Comparison of ENCODE assay signal across 12 cellular contexts in genomic region chr10:77555591-77556212, GRCh38.
DNase-seq lines count a peak whose midpoint lies in the region; ATAC-seq and TF ChIP-seq lines count a peak whose summit lies in the region.
"Had no signal": no experiment of that assay in that cellular context is flagged by ENCODE, and none has a peak within 500 bp of the region (broad histone marks: within the 10 kb centered on the region; RNA-seq: fewer than 3 reads in every experiment).

No MANE protein-coding gene starts in this region.

- TF ChIP-seq POLR2A in adrenal gland (IDR thresholded peaks at IDR 0.05): no peak
- TF ChIP-seq POLR2A in gastroesophageal sphincter (IDR thresholded peaks at IDR 0.05): no peak
- TF ChIP-seq POLR2A in prostate gland (IDR thresholded peaks at IDR 0.05): no peak

- peaks cover 38 to 86% (median 59%) of the 10 kb centered on the region in 10 experiments for H3K4me1 ChIP-seq in BLaER1 treated with 17β-estradiol and CSF1 and Interleukin-3, amounts not matched to agents 10 nM and 100 nM
- peaks cover 0 to 4% of the 10 kb centered on the region in 2 donors for H3K4me1 ChIP-seq in adrenal gland (replicated peaks in 1 of 2)
- H3K4me1 ChIP-seq in gastroesophageal sphincter: peaks cover 7 to 79% (median 16%) of the 10 kb centered on the region in 3 donors
- H3K4me1 ChIP-seq in prostate gland (replicated peaks): peaks cover 4% of the 10 kb centered on the region
- H3K4me1 ChIP-seq: body of pancreas, testis had no signal

- H3K9me3 ChIP-seq in BLaER1 treated with 17β-estradiol and CSF1 and Interleukin-3, amounts not matched to agents 10 nM and 100 nM (replicated peaks in 1 of 11): no peaks in the 10 kb centered on the region
- H3K9me3 ChIP-seq in adrenal gland (replicated peaks in 1 of 3): no peaks in the 10 kb centered on the region
- H3K9me3 ChIP-seq in gastroesophageal sphincter: no peaks in the 10 kb centered on the region
- no peaks in the 10 kb centered on the region for H3K9me3 ChIP-seq in prostate gland
- H3K9me3 ChIP-seq: body of pancreas, testis had no signal

- H3K9me3 Mint-ChIP-seq in natural killer cell treated with Interleukin-12 subunit alpha and Interleukin-12 subunit beta and Interleukin-15 and Interleukin-18, amount 100 ng/mL, for 72 hours: no peaks in the 10 kb centered on the region

- no peak for TF ChIP-seq CTCF in adrenal gland (IDR thresholded peaks at IDR 0.05)
- TF ChIP-seq CTCF in gastroesophageal sphincter (IDR thresholded peaks at IDR 0.05): no peak
- TF ChIP-seq CTCF in prostate gland (IDR thresholded peaks at IDR 0.05): no peak

- peak overlapping the region in 6 of 11 experiments; percentile 27 to 85 (median 64); a peak in 12 of 22 replicates for H3K9ac ChIP-seq in BLaER1 treated with 17β-estradiol and CSF1 and Interleukin-3, amounts not matched to agents 10 nM and 100 nM

- no peak overlapping the region for H3K4me3 ChIP-seq in BLaER1 treated with 17β-estradiol and CSF1 and Interleukin-3, amounts not matched to agents 10 nM and 100 nM
- H3K4me3 ChIP-seq in adrenal gland: no peak overlapping the region
- no peak overlapping the region for H3K4me3 ChIP-seq in gastroesophageal sphincter
- no peak overlapping the region for H3K4me3 ChIP-seq in prostate gland
- H3K4me3 ChIP-seq: body of pancreas, testis had no signal

- intact Hi-C loops in adrenal gland (cut with DNase I): no loop called here
- intact Hi-C loops in prostate gland (cut with DNase I): no loop called here

- DNase-seq in adrenal gland (peak in 1 of 7 donors; percentile 29), prostate gland (ENCODE audit: low spot score) (no peak), DMS 273 (lab: John Stamatoyannopoulos, UW; ENCODE audit: unreplicated experiment) (no peak)
- DNase-seq in natural killer cell treated with Interleukin-12 subunit alpha and Interleukin-12 subunit beta and Interleukin-15 and Interleukin-18, amount 100 ng/mL, for 72 hours (ENCODE audit: low spot score): no peak
- no peak for DNase-seq in activated CD4-positive, CD25-positive, alpha-beta regulatory T cell (lab: John Stamatoyannopoulos, UW)
- DNase-seq: kidney, NCI-H187 treated with DMSO at 0.1 percent for 48 hours had no signal

- 77 to 90% (median 82%) methylated on average over 4 of the region's 4 CpGs for WGBS in adrenal gland, 4 donors
- 57 to 71% methylated on average over 3 to 4 of the region's 4 CpGs for WGBS in gastroesophageal sphincter (ENCODE audit: low coverage in 1 of 2), 2 donors
- 59% methylated on average over 4 of the region's 4 CpGs for WGBS in prostate gland

- H3K4me3 Mint-ChIP-seq in natural killer cell treated with Interleukin-12 subunit alpha and Interleukin-12 subunit beta and Interleukin-15 and Interleukin-18, amount 100 ng/mL, for 72 hours: no peak overlapping the region

- no peaks in the 10 kb centered on the region for H3K27me3 ChIP-seq in BLaER1 treated with 17β-estradiol and CSF1 and Interleukin-3, amounts not matched to agents 10 nM and 100 nM
- H3K27me3 ChIP-seq in adrenal gland (no peaks in the 10 kb centered on the region), gastroesophageal sphincter (no peaks in the 10 kb centered on the region), prostate gland (replicated peaks; ENCODE audit: insufficient read depth) (peaks cover 2% of the 10 kb centered on the region)
- H3K27me3 ChIP-seq: body of pancreas, testis had no signal

- ATAC-seq in gastroesophageal sphincter: peak; percentile 86
- no peak for ATAC-seq in natural killer cell treated with Interleukin-12 subunit alpha and Interleukin-12 subunit beta and Interleukin-15 and Interleukin-18, amount 100 ng/mL, for 72 hours
- no peak for ATAC-seq in HG03460 (IDR thresholded peaks at IDR 0.05; ENCODE audit: unreplicated experiment)
- ATAC-seq: body of pancreas had no signal

- H3K4me1 Mint-ChIP-seq in natural killer cell treated with Interleukin-12 subunit alpha and Interleukin-12 subunit beta and Interleukin-15 and Interleukin-18, amount 100 ng/mL, for 72 hours (ENCODE audit: low read depth in 2 of 2): peaks cover 3 to 6% of the 10 kb centered on the region in 2 donors

- no peak overlapping the region for H3K27ac Mint-ChIP-seq in natural killer cell treated with Interleukin-12 subunit alpha and Interleukin-12 subunit beta and Interleukin-15 and Interleukin-18, amount 100 ng/mL, for 72 hours

- peaks cover 0 to 3% of the 10 kb centered on the region in 2 donors for H3K27me3 Mint-ChIP-seq in natural killer cell treated with Interleukin-12 subunit alpha and Interleukin-12 subunit beta and Interleukin-15 and Interleukin-18, amount 100 ng/mL, for 72 hours

- H3K36me3 ChIP-seq in BLaER1 treated with 17β-estradiol and CSF1 and Interleukin-3, amounts not matched to agents 10 nM and 100 nM: no peaks in the 10 kb centered on the region
- no peaks in the 10 kb centered on the region for H3K36me3 ChIP-seq in adrenal gland (replicated peaks in 1 of 2)
- no peaks in the 10 kb centered on the region for H3K36me3 ChIP-seq in gastroesophageal sphincter
- H3K36me3 ChIP-seq in prostate gland: no peaks in the 10 kb centered on the region

- peak overlapping the region in 9 of 11 experiments; percentile 18 to 96 (median 84); a peak in 17 of 22 replicates for H3K27ac ChIP-seq in BLaER1 treated with 17β-estradiol and CSF1 and Interleukin-3, amounts not matched to agents 10 nM and 100 nM
- H3K27ac ChIP-seq in adrenal gland: peak overlapping the region in 4 of 5 donors; percentile 6 to 88 (median 60)
- H3K27ac ChIP-seq in gastroesophageal sphincter: peak overlapping the region; percentile 87 to 94 (median 88)
- H3K27ac ChIP-seq in prostate gland: peak overlapping the region; percentile 50 to 62
- H3K27ac ChIP-seq: testis had no signal

- TF ChIP-seq EP300 in gastroesophageal sphincter (IDR thresholded peaks at IDR 0.05): no peak

- H3K4me2 ChIP-seq in BLaER1 treated with 17β-estradiol and CSF1 and Interleukin-3, amounts not matched to agents 10 nM and 100 nM: peak overlapping the region in 9 of 11 experiments; percentile 4 to 92 (median 82); a peak in 15 of 22 replicates

- H3K36me3 Mint-ChIP-seq in natural killer cell treated with Interleukin-12 subunit alpha and Interleukin-12 subunit beta and Interleukin-15 and Interleukin-18, amount 100 ng/mL, for 72 hours: no peaks in the 10 kb centered on the region

- H4K20me1 ChIP-seq in BLaER1 treated with 17β-estradiol and CSF1 and Interleukin-3, amounts not matched to agents 10 nM and 100 nM: no peaks in the 10 kb centered on the region
